Comparison of ENCODE assay signal across 8 cellular contexts in genomic region chr12:93467351-93468007, GRCh38. TPM values are rescaled to one million over a fixed set of nuclear protein-coding genes. Genes with fewer than 3 reads are reported as not detected.
DNase-seq lines count a peak whose midpoint lies in the region; ATAC-seq and TF ChIP-seq lines count a peak whose summit lies in the region.

Gene MRPL42, plus strand, starts transcription at chr12:93467514. Its CDS starts 1,772 bp downstream, at chr12:93469286.

- peak; percentile 71 for TF ChIP-seq POLR2A in breast epithelium (IDR thresholded peaks at IDR 0.05)

- peaks cover 8% of the 10 kb centered on the region for H4K20me1 ChIP-seq in smooth muscle cell (ENCODE audit: low read depth)

- no peaks in the 10 kb centered on the region for H3F3A ChIP-seq in smooth muscle cell (ENCODE audit: low read depth)

- DNase-seq in AG04450 (ENCODE audit: low read depth, low spot score) (peak; percentile 62), NCI-H2171 treated with DMSO at 0.1 percent for 48 hours (lab: John Stamatoyannopoulos, UW) (peak; percentile 88), breast epithelium (ENCODE audit: low spot score in 2 of 2) (peak; percentile 84 to 90), iPS-NIHi11 (ENCODE audit: low spot score) (peak; percentile 86), smooth muscle cell (lab: John Stamatoyannopoulos, UW; ENCODE audit: unreplicated experiment) (peak; percentile 84)

- POLR2A ChIA-PET in AG04450 (lab: Yijun Ruan, JAX): interaction anchor here (0.6 to 0.7 kb wide), 3 partner anchors 9 to 608 kb away, joined by 3 to 11 read pairs (median 3); no protein-coding TSS in a partner anchor

- H3K36me3 ChIP-seq in breast epithelium (no peaks in the 10 kb centered on the region), smooth muscle cell (ENCODE audit: low read depth) (no peaks in the 10 kb centered on the region)

- H3K4me3 ChIP-seq in AG04450 (ENCODE audit: low read depth, low read length) (peak within 1 kb of the TSS; percentile 97), breast epithelium (peak within 1 kb of the TSS; percentile 48 to 75 (median 72)), smooth muscle cell (peak within 1 kb of the TSS; percentile 77)

- H3K4me2 ChIP-seq in smooth muscle cell: peak within 1 kb of the TSS; percentile 89

- CTCF ChIA-PET in AG04450 (lab: Charles Lee): interaction anchor here (0.6 to 1.9 kb wide), 8 partner anchors 10 to 480 kb away, joined by 3 to 14 read pairs (median 4); no protein-coding TSS in a partner anchor

- TF ChIP-seq CTCF in AG04450 (IDR thresholded peaks at IDR 0.05; ENCODE audit: low read depth, low read length): peak; percentile 85
- TF ChIP-seq CTCF in VCaP (conservative IDR thresholded peaks at IDR 0.05): peak; percentile 68
- TF ChIP-seq CTCF in breast epithelium (IDR thresholded peaks at IDR 0.05): peak; percentile 46 to 74 (median 66)
- TF ChIP-seq CTCF in smooth muscle cell (IDR thresholded peaks at IDR 0.05; ENCODE audit: borderline replicate concordance, insufficient read depth, poor library complexity, severe bottlenecking): peak; percentile 81

- peaks cover 47% of the 10 kb centered on the region for H3K79me2 ChIP-seq in smooth muscle cell (ENCODE audit: low read depth)

- 2% methylated on average over 36 of the region's 36 CpGs for WGBS in smooth muscle cell (ENCODE audit: low lambda C conversion rate)

- intact Hi-C loops in breast epithelium (cut with DNase I; ENCODE audit: low total_unique reads): no loop called here

- H2AFZ ChIP-seq in smooth muscle cell (ENCODE audit: low read depth): peak within 1 kb of the TSS; percentile 97

- peak; percentile 87 for ATAC-seq in GM18868 (IDR thresholded peaks at IDR 0.05; ENCODE audit: unreplicated experiment)
- peak; percentile 84 for ATAC-seq in HG03108 (IDR thresholded peaks at IDR 0.05; ENCODE audit: unreplicated experiment)

- H3K4me1 ChIP-seq in breast epithelium: peaks cover 0 to 5% of the 10 kb centered on the region in 2 donors
- H3K4me1 ChIP-seq in smooth muscle cell (ENCODE audit: low read depth): peaks cover 15% of the 10 kb centered on the region

- no peaks in the 10 kb centered on the region for H3K27me3 ChIP-seq in AG04450 (ENCODE audit: control insufficient read depth, insufficient read depth, low read length)
- H3K27me3 ChIP-seq in breast epithelium: no peaks in the 10 kb centered on the region
- H3K27me3 ChIP-seq in smooth muscle cell (ENCODE audit: low read depth): no peaks in the 10 kb centered on the region

- H3K9me3 ChIP-seq in AG04450 (ENCODE audit: control insufficient read depth, insufficient read depth, low read length) (no peaks in the 10 kb centered on the region; the same call in 1 of the 2 replicates), breast epithelium (no peaks in the 10 kb centered on the region), smooth muscle cell (replicated peaks; ENCODE audit: low read depth) (no peaks in the 10 kb centered on the region)

- H3K27ac ChIP-seq in AG04450 (ENCODE audit: low read depth, low read length): peak within 1 kb of the TSS; percentile 93
- H3K27ac ChIP-seq in VCaP: peak within 1 kb of the TSS; percentile 82
- peak within 1 kb of the TSS; percentile 94 for H3K27ac ChIP-seq in breast epithelium
- peak within 1 kb of the TSS; percentile 90 for H3K27ac ChIP-seq in smooth muscle cell (ENCODE audit: low read depth)

- H3K9ac ChIP-seq in smooth muscle cell (ENCODE audit: low read depth): peak within 1 kb of the TSS; percentile 90

RNA-seq across cellular contexts. Expression of gene MRPL42, which starts in this region (rescaled TPM):
- 80.0 and 100 TPM in 2 replicates for polyA plus RNA-seq in AG04450 (2011; rRNA removed)
- 22.1 and 35.8 TPM in 2 replicates for polyA minus RNA-seq in AG04450 (2011; rRNA and poly(A)+ RNA removed)
- total RNA-seq in breast epithelium: 10 to 100 TPM; 24.6 to 62.3 (median 41.0) TPM
- 113 and 135 TPM in 2 replicates for total RNA-seq in smooth muscle cell
- 82.8 and 85.5 TPM in 2 replicates for polyA plus RNA-seq in smooth muscle cell

Comparison
In these comparisons a context has a peak if more than half of its experiments do, and no peak if none do; other contexts are left out.
1. Peak in every context shown above with its lines: DNase-seq, ATAC-seq, H3K4me3 ChIP-seq and H3K27ac ChIP-seq.